ENCODE assay signal across 21 cellular contexts in genomic region chr7:139482122-139482521, GRCh38. TPM values are rescaled to one million over a fixed set of nuclear protein-coding genes. Genes with fewer than 3 reads are reported as not detected.
DNase-seq lines count a peak whose midpoint lies in the region; ATAC-seq and TF ChIP-seq lines count a peak whose summit lies in the region.
"Had no signal": no experiment of that assay in that cellular context is flagged by ENCODE, and none has a peak within 500 bp of the region (broad histone marks: within the 10 kb centered on the region; RNA-seq: fewer than 3 reads in every experiment).

No MANE protein-coding gene starts in this region.

- no peaks in the 10 kb centered on the region for H3K9me3 Mint-ChIP-seq in activated naive CD4-positive, alpha-beta T cell treated with anti-CD3 and anti-CD28 coated beads for 36 hours
- no peaks in the 10 kb centered on the region for H3K9me3 Mint-ChIP-seq in stimulated activated effector memory CD8-positive, alpha-beta T cell treated with anti-CD3 and anti-CD28 coated beads, Interleukin-12 subunit alpha, Interleukin-12 subunit beta, amount 100 ng/mL, for 72 hours

- no peak for DNase-seq in activated naive CD4-positive, alpha-beta T cell treated with anti-CD3 and anti-CD28 coated beads for 36 hours
- DNase-seq in activated naive CD4-positive, alpha-beta T cell (lab: John Stamatoyannopoulos, UW): no peak
- DNase-seq in epithelial cell of esophagus (ENCODE audit: low read depth) (no peak), omental fat pad (ENCODE audit: low spot score) (no peak)
- DNase-seq in stimulated activated effector memory CD8-positive, alpha-beta T cell treated with anti-CD3 and anti-CD28 coated beads, Interleukin-12 subunit alpha, Interleukin-12 subunit beta, amount 100 ng/mL, for 72 hours (ENCODE audit: low spot score in 2 of 2): no peak
- DNase-seq in stimulated activated CD4-positive, alpha-beta T cell treated with anti-CD3 and anti-CD28 coated beads, Interleukin-4, amount 100 ng/mL, for 24 hours: no peak
- DNase-seq: activated CD4-positive, alpha-beta T cell treated with anti-CD3 and anti-CD28 coated beads for 1 hour; anterior cingulate cortex; GF-D8; GOT3; NCI-H187; NCI-H446 treated with DMSO at 0.1 percent for 48 hours; Right ventricle myocardium superior; T-helper 9 cell had no signal

- CTCF ChIA-PET in activated naive CD4-positive, alpha-beta T cell treated with anti-CD3 and anti-CD28 coated beads for 36 hours (lab: Charles Lee): interaction anchor here (0.6 kb wide), 1 partner anchor 48 kb away, joined by 4 read pairs; no protein-coding TSS in a partner anchor

- peaks cover 2% of the 10 kb centered on the region for H3K4me1 Mint-ChIP-seq in activated naive CD4-positive, alpha-beta T cell treated with anti-CD3 and anti-CD28 coated beads for 36 hours (ENCODE audit: low read depth)
- H3K4me1 Mint-ChIP-seq in stimulated activated effector memory CD8-positive, alpha-beta T cell treated with anti-CD3 and anti-CD28 coated beads, Interleukin-12 subunit alpha, Interleukin-12 subunit beta, amount 100 ng/mL, for 72 hours: no peaks in the 10 kb centered on the region

- peaks cover 7% of the 10 kb centered on the region; the same call in 1 of the 2 replicates for H3K36me3 ChIP-seq in HUES6 (ENCODE audit: control insufficient read depth, insufficient read depth, low read length)
- H3K36me3 ChIP-seq: neutrophil had no signal

- peaks cover 25% of the 10 kb centered on the region for H3K27me3 ChIP-seq in HUES6 (ENCODE audit: control insufficient read depth, insufficient read depth, low read length)

- peaks cover 31% of the 10 kb centered on the region for H3K27me3 Mint-ChIP-seq in activated naive CD4-positive, alpha-beta T cell treated with anti-CD3 and anti-CD28 coated beads for 36 hours (ENCODE audit: low read depth)

- no peaks in the 10 kb centered on the region for H3K4me1 ChIP-seq in HUES6 (ENCODE audit: control insufficient read depth, insufficient read depth, low read length)

- H3K4me3 ChIP-seq in HUES6 (ENCODE audit: low read depth, low read length) (peak overlapping the region; percentile 68), epithelial cell of esophagus (ENCODE audit: low read length) (peak overlapping the region; percentile 66)

- TF ChIP-seq CTCF in epithelial cell of esophagus (IDR thresholded peaks at IDR 0.05; ENCODE audit: insufficient read depth, low read depth, low read length, missing control alignments) (no peak), omental fat pad (IDR thresholded peaks at IDR 0.05) (no peak)

- no peaks in the 10 kb centered on the region for H3K36me3 Mint-ChIP-seq in activated naive CD4-positive, alpha-beta T cell treated with anti-CD3 and anti-CD28 coated beads for 36 hours (ENCODE audit: low read depth)
- H3K36me3 Mint-ChIP-seq in stimulated activated effector memory CD8-positive, alpha-beta T cell treated with anti-CD3 and anti-CD28 coated beads, Interleukin-12 subunit alpha, Interleukin-12 subunit beta, amount 100 ng/mL, for 72 hours: no peaks in the 10 kb centered on the region

- intact Hi-C loops in activated naive CD4-positive, alpha-beta T cell treated with anti-CD3 and anti-CD28 coated beads for 36 hours (cut with micrococcal nuclease): loop anchor here (5.0 kb wide), 1 partner anchor 50 kb away; no protein-coding TSS in a partner anchor

- no peak overlapping the region for H3K27ac Mint-ChIP-seq in activated naive CD4-positive, alpha-beta T cell treated with anti-CD3 and anti-CD28 coated beads for 36 hours
- H3K27ac Mint-ChIP-seq in stimulated activated effector memory CD8-positive, alpha-beta T cell treated with anti-CD3 and anti-CD28 coated beads, Interleukin-12 subunit alpha, Interleukin-12 subunit beta, amount 100 ng/mL, for 72 hours: no peak overlapping the region

- ATAC-seq in stimulated activated effector memory CD8-positive, alpha-beta T cell treated with anti-CD3 and anti-CD28 coated beads, Interleukin-12 subunit alpha, Interleukin-12 subunit beta, amount 100 ng/mL, for 72 hours: no peak
- no peak for ATAC-seq in omental fat pad (ENCODE audit: low FRiP score)
- ATAC-seq in GM21367 (IDR thresholded peaks at IDR 0.05; ENCODE audit: unreplicated experiment): no peak

- no peaks in the 10 kb centered on the region for H3K9me3 ChIP-seq in HUES6 (ENCODE audit: control insufficient read depth, insufficient read depth, low read depth, low read length)
- H3K9me3 ChIP-seq: neutrophil had no signal

- no peak overlapping the region for H3K27ac ChIP-seq in HUES6 (ENCODE audit: low read depth, low read length)
- H3K27ac ChIP-seq: neutrophil had no signal

- peak overlapping the region; percentile 43 for H3K4me3 Mint-ChIP-seq in activated naive CD4-positive, alpha-beta T cell treated with anti-CD3 and anti-CD28 coated beads for 36 hours
- peak overlapping the region; percentile 43 for H3K4me3 Mint-ChIP-seq in stimulated activated effector memory CD8-positive, alpha-beta T cell treated with anti-CD3 and anti-CD28 coated beads, Interleukin-12 subunit alpha, Interleukin-12 subunit beta, amount 100 ng/mL, for 72 hours

- peak overlapping the region; percentile 77 for H3K9ac ChIP-seq in HUES6 (ENCODE audit: low read length)

RNA-seq across cellular contexts. Expression of gene KLRG2, which starts 1.4 kb away (rescaled TPM):
- total RNA-seq in activated naive CD4-positive, alpha-beta T cell treated with anti-CD3 and anti-CD28 coated beads for 36 hours: under 1 TPM; 0.57 to 0.79 TPM
- total RNA-seq in omental fat pad: 1 to 10 TPM in 1 of 4 donors, not detected in 3; 2.4 TPM
- total RNA-seq: frontal cortex, HT1080, Right ventricle myocardium superior, subcutaneous adipose tissue had no signal

RNA-seq across cellular contexts. Expression of gene CLEC2L, which starts 41.4 kb away (rescaled TPM):
- not detected for total RNA-seq in activated naive CD4-positive, alpha-beta T cell treated with anti-CD3 and anti-CD28 coated beads for 36 hours
- under 1 TPM in 1 of 4 donors, not detected in 3; 0.36 TPM for total RNA-seq in omental fat pad
- total RNA-seq: HT1080, M059J, subcutaneous adipose tissue had no signal
